13 cellular contexts compared by ENCODE assay signal in the genomic region with DNA sequence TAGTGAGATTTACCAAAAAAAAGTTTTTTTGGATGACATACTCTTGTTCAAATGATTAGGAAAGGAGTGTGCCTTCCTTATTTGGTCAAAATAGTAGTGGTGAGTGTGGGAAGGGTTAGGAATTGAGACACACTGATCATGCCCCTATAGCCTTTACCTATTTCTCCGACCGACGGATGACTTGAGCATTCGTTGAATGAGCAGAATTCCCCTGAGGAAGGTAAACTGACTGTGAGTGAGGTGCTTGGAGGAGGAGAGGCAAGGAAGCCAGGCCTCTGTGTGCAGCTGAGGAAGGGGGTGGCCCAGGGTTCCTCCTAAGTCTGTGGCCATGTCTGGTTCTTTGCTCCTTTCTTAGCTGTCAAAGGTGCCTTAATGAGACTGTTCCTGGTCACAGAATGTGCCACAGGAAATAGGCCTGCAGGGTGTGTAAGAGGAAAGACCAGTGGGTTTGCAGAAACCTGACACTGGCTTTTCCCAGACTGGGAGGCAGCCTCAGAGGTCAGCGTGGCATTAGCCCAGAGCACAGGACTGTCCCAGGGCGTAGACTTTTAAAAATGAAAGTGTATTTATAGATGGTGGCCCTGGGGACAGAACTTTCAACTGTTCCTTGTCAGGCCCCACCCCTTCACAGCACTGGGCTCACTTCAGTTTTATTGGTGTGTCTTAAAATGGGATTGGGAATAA.
DNase-seq lines count a peak whose midpoint lies in the region; ATAC-seq, FAIRE-seq and TF ChIP-seq lines count a peak whose summit lies in the region.
"Had no signal": no experiment of that assay in that cellular context is flagged by ENCODE, and none has a peak within 500 bp of the region (broad histone marks: within the 10 kb centered on the region; RNA-seq: fewer than 3 reads in every experiment).

No MANE protein-coding gene starts in this region.

- TF ChIP-seq CTCF in endothelial cell (IDR thresholded peaks at IDR 0.05; ENCODE audit: unreplicated experiment), result no peak
- TF ChIP-seq CTCF in neural progenitor cell (IDR thresholded peaks at IDR 0.05), result no peak

- H3K4me3 Mint-ChIP-seq in endothelial cell (ENCODE audit: unreplicated experiment), result no peak overlapping the region
- no peak overlapping the region for H3K4me3 Mint-ChIP-seq in neural progenitor cell
- H3K4me3 Mint-ChIP-seq: activated CD4-positive, alpha-beta T cell treated with anti-CD3 and anti-CD28 coated beads for 36 hours had no signal

- H3K4me1 Mint-ChIP-seq in endothelial cell (ENCODE audit: unreplicated experiment) (peaks cover 19% of the 10 kb centered on the region), neural progenitor cell (peaks cover 32% of the 10 kb centered on the region)
- H3K4me1 Mint-ChIP-seq: activated CD4-positive, alpha-beta T cell treated with anti-CD3 and anti-CD28 coated beads for 36 hours had no signal

- DNase-seq in AG20443 (ENCODE audit: low spot score) (peak; percentile 56), HuH-7 (ENCODE audit: low spot score) (peak; percentile 52), endothelial cell (ENCODE audit: low spot score) (peak; percentile 19), neural progenitor cell (ENCODE audit: low spot score) (peak; percentile 31), medulla oblongata (ENCODE audit: extremely low spot score) (no peak), GM19239 (ENCODE audit: insufficient read length, low spot score) (no peak)
- DNase-seq: activated CD4-positive, alpha-beta T cell treated with anti-CD3 and anti-CD28 coated beads for 36 hours; kidney glomerular epithelial cell; NCI-H1105 had no signal

- H3K9ac ChIP-seq in neural progenitor cell, result no peak overlapping the region

- H3K36me3 Mint-ChIP-seq in endothelial cell (ENCODE audit: low read depth, unreplicated experiment) (no peaks in the 10 kb centered on the region), neural progenitor cell (no peaks in the 10 kb centered on the region)

- no peak for FAIRE-seq in GM19239 (lab: Jason Lieb, UNC)
- FAIRE-seq: endothelial cell of umbilical vein had no signal

- no peaks in the 10 kb centered on the region for H4K20me1 ChIP-seq in neural progenitor cell (ENCODE audit: low read depth)

- H3K9me3 ChIP-seq in neural progenitor cell (ENCODE audit: low read depth), result no peaks in the 10 kb centered on the region

- H3K4me2 ChIP-seq in neural progenitor cell, result no peak overlapping the region

- H3K36me3 ChIP-seq in neural progenitor cell, result no peaks in the 10 kb centered on the region

- H3K27ac ChIP-seq in neural progenitor cell, result no peak overlapping the region

- H3K4me1 ChIP-seq in neural progenitor cell, result peaks cover 29% of the 10 kb centered on the region

- H3F3A ChIP-seq in neural progenitor cell (ENCODE audit: low read depth), result peaks cover 8% of the 10 kb centered on the region

- H3K79me2 ChIP-seq in neural progenitor cell (ENCODE audit: low read depth), result no peaks in the 10 kb centered on the region

- peak overlapping the region; percentile 87 for H3K27ac Mint-ChIP-seq in endothelial cell (ENCODE audit: unreplicated experiment)
- H3K27ac Mint-ChIP-seq in neural progenitor cell, result no peak overlapping the region
- H3K27ac Mint-ChIP-seq: activated CD4-positive, alpha-beta T cell treated with anti-CD3 and anti-CD28 coated beads for 36 hours had no signal

- no peaks in the 10 kb centered on the region for H3K27me3 Mint-ChIP-seq in endothelial cell (ENCODE audit: unreplicated experiment)
- H3K27me3 Mint-ChIP-seq in neural progenitor cell (ENCODE audit: insufficient read depth, low read depth), result peaks cover 3% of the 10 kb centered on the region
- H3K27me3 Mint-ChIP-seq: activated CD4-positive, alpha-beta T cell treated with anti-CD3 and anti-CD28 coated beads for 36 hours had no signal

- ATAC-seq in HG03159 (IDR thresholded peaks at IDR 0.05; ENCODE audit: unreplicated experiment), result no peak
- ATAC-seq in GM18868 (IDR thresholded peaks at IDR 0.05; ENCODE audit: unreplicated experiment), result no peak
- ATAC-seq: activated CD4-positive, alpha-beta T cell treated with anti-CD3 and anti-CD28 coated beads for 36 hours had no signal

- H3K9me3 Mint-ChIP-seq in endothelial cell (ENCODE audit: unreplicated experiment), result no peaks in the 10 kb centered on the region
- no peaks in the 10 kb centered on the region for H3K9me3 Mint-ChIP-seq in neural progenitor cell

- H3K27me3 ChIP-seq in neural progenitor cell, result no peaks in the 10 kb centered on the region

- H3K4me3 ChIP-seq in neural progenitor cell, result no peak overlapping the region
- H3K4me3 ChIP-seq: skin epidermis had no signal

- no peak overlapping the region for H2AFZ ChIP-seq in neural progenitor cell (replicated peaks)

Comparison
In these comparisons a context has a peak if more than half of its experiments do, and no peak if none do; other contexts are left out.
1. DNase-seq: peak in AG20443 (single experiment), HuH-7 (single experiment), endothelial cell (single experiment) and neural progenitor cell (single experiment); none in medulla oblongata (single experiment) and GM19239 (single experiment).